ENCODE assay signal across 21 cellular contexts in genomic region chr3:192801985-192802384, GRCh38.
"Had no signal": no experiment of that assay in that cellular context is flagged by ENCODE, and none has a peak within 500 bp of the region (broad histone marks: within the 10 kb centered on the region; RNA-seq: fewer than 3 reads in every experiment).

No MANE protein-coding gene starts in this region.

- DNase-seq: KBM-7, NCI-H1092, NCI-H1105 treated with DMSO at 0.1 percent for 48 hours, NCI-H1417 treated with DMSO at 0.1 percent for 48 hours, NCI-H146, NCI-H1694 treated with DMSO at 0.1 percent for 48 hours, NCI-H1930, NCI-H2081, NCI-H2107, NCI-H2171 treated with DMSO at 0.1 percent for 48 hours, NCI-H345, NCI-H446 treated with DMSO at 0.1 percent for 48 hours, NCI-H510A treated with DMSO at 0.1 percent for 48 hours, NCI-H69, NCI-H774, PC-3, SIG-M5 had no signal

- H3K27me3 ChIP-seq: SJSA1 had no signal

- H3K4me1 ChIP-seq: SJSA1 had no signal

- H3K4me3 ChIP-seq: SJSA1, SK-N-MC had no signal

- ATAC-seq: Panc1, PC-3, Right ventricle myocardium inferior had no signal

- H3K27ac ChIP-seq: SJSA1, SK-N-MC had no signal

- H3K9me3 ChIP-seq: SJSA1 had no signal
